3 cellular contexts compared by ENCODE assay signal in the genomic region with DNA sequence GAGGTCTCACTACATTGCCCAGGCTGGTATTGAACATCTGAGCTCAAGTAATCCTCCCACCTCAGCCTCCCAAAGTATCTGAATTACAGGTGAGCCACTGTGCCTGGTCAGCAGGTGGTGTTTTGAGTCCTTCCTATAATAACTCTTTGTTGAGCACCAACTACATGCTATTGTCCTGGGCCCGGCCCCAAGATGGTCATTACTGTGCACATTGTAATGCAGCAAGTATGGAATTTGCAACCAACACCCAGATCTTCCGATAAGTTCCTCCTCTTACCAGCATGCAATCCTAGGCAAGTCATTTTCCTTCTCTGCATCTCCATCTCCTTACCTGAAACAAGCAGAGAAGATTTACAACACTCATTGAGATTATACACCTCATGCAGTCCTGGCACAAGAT.
TF ChIP-seq lines count a peak whose summit lies in the region.

No MANE protein-coding gene starts in this region.

TF ChIP-seq in A549, 52 proteins besides CTCF, POLR2A, EP300 and RAD21:
- TF ChIP-seq NPAS2 (CRISPR knock-in tag; IDR thresholded peaks at IDR 0.05; ENCODE audit: borderline replicate concordance) (no peak), MAZ (IDR thresholded peaks at IDR 0.05; ENCODE audit: borderline replicate concordance, low read depth, low read length) (no peak), PHF8 (IDR thresholded peaks at IDR 0.05; ENCODE audit: borderline replicate concordance, low read depth) (no peak), MAFK (IDR thresholded peaks at IDR 0.05; ENCODE audit: partially characterized antibody) (no peak), JUNB (IDR thresholded peaks at IDR 0.05) (no peak), HOXA7 (CRISPR knock-in tag; IDR thresholded peaks at IDR 0.05) (no peak), KDM5A (IDR thresholded peaks at IDR 0.05) (no peak), SREBF2 (IDR thresholded peaks at IDR 0.05) (no peak), RFX5 (IDR thresholded peaks at IDR 0.05) (no peak), GATA3 (IDR thresholded peaks at IDR 0.05; ENCODE audit: borderline replicate concordance) (no peak), CEBPB (IDR thresholded peaks at IDR 0.05) (no peak), SMC3 (IDR thresholded peaks at IDR 0.05) (no peak), HOXB5 (CRISPR knock-in tag; IDR thresholded peaks at IDR 0.05) (no peak), TFCP2L1 (CRISPR knock-in tag; IDR thresholded peaks at IDR 0.05) (no peak), KDM1A (IDR thresholded peaks at IDR 0.05; ENCODE audit: low read depth) (no peak), EHMT2 (IDR thresholded peaks at IDR 0.05; ENCODE audit: low read depth) (no peak)
- TF ChIP-seq, protein P1, sequence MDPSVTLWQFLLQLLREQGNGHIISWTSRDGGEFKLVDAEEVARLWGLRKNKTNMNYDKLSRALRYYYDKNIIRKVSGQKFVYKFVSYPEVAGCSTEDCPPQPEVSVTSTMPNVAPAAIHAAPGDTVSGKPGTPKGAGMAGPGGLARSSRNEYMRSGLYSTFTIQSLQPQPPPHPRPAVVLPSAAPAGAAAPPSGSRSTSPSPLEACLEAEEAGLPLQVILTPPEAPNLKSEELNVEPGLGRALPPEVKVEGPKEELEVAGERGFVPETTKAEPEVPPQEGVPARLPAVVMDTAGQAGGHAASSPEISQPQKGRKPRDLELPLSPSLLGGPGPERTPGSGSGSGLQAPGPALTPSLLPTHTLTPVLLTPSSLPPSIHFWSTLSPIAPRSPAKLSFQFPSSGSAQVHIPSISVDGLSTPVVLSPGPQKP (IDR thresholded peaks at IDR 0.05; ENCODE audit: low read depth, low read length): no peak
- TF ChIP-seq, protein P2, sequence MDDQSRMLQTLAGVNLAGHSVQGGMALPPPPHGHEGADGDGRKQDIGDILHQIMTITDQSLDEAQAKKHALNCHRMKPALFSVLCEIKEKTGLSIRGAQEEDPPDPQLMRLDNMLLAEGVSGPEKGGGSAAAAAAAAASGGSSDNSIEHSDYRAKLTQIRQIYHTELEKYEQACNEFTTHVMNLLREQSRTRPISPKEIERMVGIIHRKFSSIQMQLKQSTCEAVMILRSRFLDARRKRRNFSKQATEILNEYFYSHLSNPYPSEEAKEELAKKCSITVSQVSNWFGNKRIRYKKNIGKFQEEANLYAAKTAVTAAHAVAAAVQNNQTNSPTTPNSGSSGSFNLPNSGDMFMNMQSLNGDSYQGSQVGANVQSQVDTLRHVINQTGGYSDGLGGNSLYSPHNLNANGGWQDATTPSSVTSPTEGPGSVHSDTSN (IDR thresholded peaks at IDR 0.05): no peak
- TF ChIP-seq, protein P3, sequence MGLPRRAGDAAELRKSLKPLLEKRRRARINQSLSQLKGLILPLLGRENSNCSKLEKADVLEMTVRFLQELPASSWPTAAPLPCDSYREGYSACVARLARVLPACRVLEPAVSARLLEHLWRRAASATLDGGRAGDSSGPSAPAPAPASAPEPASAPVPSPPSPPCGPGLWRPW (IDR thresholded peaks at IDR 0.05): no peak

TF ChIP-seq in HCT116, 20 proteins besides CTCF, POLR2A, EP300 and RAD21:
- no peak for TF ChIP-seq YY1 (IDR thresholded peaks at IDR 0.05; ENCODE audit: extremely low read depth, insufficient replicate concordance, low read depth, low read length)
- no peak for TF ChIP-seq EZH2 (IDR thresholded peaks at IDR 0.05)
- no peak; the same call in 1 of the 2 replicates for TF ChIP-seq POLR2AphosphoS5 (IDR thresholded peaks at IDR 0.05; ENCODE audit: low read depth, low read length)
- no peak for TF ChIP-seq ZNF274 (IDR thresholded peaks at IDR 0.05; ENCODE audit: low read depth, low read length)
- TF ChIP-seq, protein P4, sequence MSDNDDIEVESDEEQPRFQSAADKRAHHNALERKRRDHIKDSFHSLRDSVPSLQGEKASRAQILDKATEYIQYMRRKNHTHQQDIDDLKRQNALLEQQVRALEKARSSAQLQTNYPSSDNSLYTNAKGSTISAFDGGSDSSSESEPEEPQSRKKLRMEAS (IDR thresholded peaks at IDR 0.05): no peak
- TF ChIP-seq, protein P5, sequence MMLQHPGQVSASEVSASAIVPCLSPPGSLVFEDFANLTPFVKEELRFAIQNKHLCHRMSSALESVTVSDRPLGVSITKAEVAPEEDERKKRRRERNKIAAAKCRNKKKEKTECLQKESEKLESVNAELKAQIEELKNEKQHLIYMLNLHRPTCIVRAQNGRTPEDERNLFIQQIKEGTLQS (IDR thresholded peaks at IDR 0.05): no peak
- TF ChIP-seq EZH2phosphoT487 (IDR thresholded peaks at IDR 0.05; ENCODE audit: borderline replicate concordance): no peak
- TF ChIP-seq FOSL1 (IDR thresholded peaks at IDR 0.05; ENCODE audit: low read depth): no peak
- TF ChIP-seq EGR1 (IDR thresholded peaks at IDR 0.05; ENCODE audit: low read depth): no peak
- TF ChIP-seq SRF (IDR thresholded peaks at IDR 0.05; ENCODE audit: low read depth): no peak
- TF ChIP-seq ELF1 (IDR thresholded peaks at IDR 0.05; ENCODE audit: borderline replicate concordance, low read depth): no peak
TF ChIP-seq in HCT116: peak in this region for 0.

TF ChIP-seq in H1, 55 proteins besides CTCF, POLR2A, EP300 and RAD21:
- TF ChIP-seq CBX8 (IDR thresholded peaks at IDR 0.05; ENCODE audit: borderline replicate concordance, low read depth, low read length) (no peak), RNF2 (IDR thresholded peaks at IDR 0.05; ENCODE audit: borderline replicate concordance, low read depth, low read length, missing control alignments, poor library complexity, severe bottlenecking) (no peak), TCF12 (IDR thresholded peaks at IDR 0.05; ENCODE audit: low read depth, low read length) (no peak), RXRA (IDR thresholded peaks at IDR 0.05; ENCODE audit: insufficient read depth, low read depth, low read length) (no peak), HDAC2 (IDR thresholded peaks at IDR 0.05; ENCODE audit: borderline replicate concordance in 1 of 2, low read depth in 2 of 2, low read length in 2 of 2) (no peak), POU5F1 (IDR thresholded peaks at IDR 0.05; ENCODE audit: low read depth, low read length) (no peak), HDAC6 (IDR thresholded peaks at IDR 0.05; ENCODE audit: low read depth, low read length) (no peak), BACH1 (IDR thresholded peaks at IDR 0.05; ENCODE audit: low read length) (no peak), NRF1 (IDR thresholded peaks at IDR 0.05; ENCODE audit: low read depth, low read length) (no peak), SP1 (IDR thresholded peaks at IDR 0.05; ENCODE audit: low read depth, low read length) (no peak), PHF8 (conservative IDR thresholded peaks at IDR 0.05; ENCODE audit: low read depth, low read length) (no peak), CTBP2 (IDR thresholded peaks at IDR 0.05; ENCODE audit: borderline replicate concordance, insufficient read depth, insufficient read length, low read length) (no peak), SAP30 (IDR thresholded peaks at IDR 0.05; ENCODE audit: insufficient read depth, insufficient replicate concordance, low read length) (no peak)
- TF ChIP-seq, protein P6, sequence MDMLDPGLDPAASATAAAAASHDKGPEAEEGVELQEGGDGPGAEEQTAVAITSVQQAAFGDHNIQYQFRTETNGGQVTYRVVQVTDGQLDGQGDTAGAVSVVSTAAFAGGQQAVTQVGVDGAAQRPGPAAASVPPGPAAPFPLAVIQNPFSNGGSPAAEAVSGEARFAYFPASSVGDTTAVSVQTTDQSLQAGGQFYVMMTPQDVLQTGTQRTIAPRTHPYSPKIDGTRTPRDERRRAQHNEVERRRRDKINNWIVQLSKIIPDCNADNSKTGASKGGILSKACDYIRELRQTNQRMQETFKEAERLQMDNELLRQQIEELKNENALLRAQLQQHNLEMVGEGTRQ (IDR thresholded peaks at IDR 0.05; ENCODE audit: low read length): no peak
TF ChIP-seq in H1: peak in this region for 0.
